1 cellular context compared by ENCODE assay signal in genomic region chr15:48866141-48866563, GRCh38.
TF ChIP-seq lines count a peak whose summit lies in the region.

No MANE protein-coding gene starts in this region.

TF ChIP-seq in IMR-90, 13 proteins besides CTCF, POLR2A, EP300 and RAD21 (continued from another document):
- TF ChIP-seq MAFK (IDR thresholded peaks at IDR 0.05; ENCODE audit: low read depth, low read length) (no peak), CHD1 (IDR thresholded peaks at IDR 0.05; ENCODE audit: low read depth, low read length) (no peak), BHLHE40 (IDR thresholded peaks at IDR 0.05; ENCODE audit: low read depth, low read length) (no peak), RCOR1 (IDR thresholded peaks at IDR 0.05; ENCODE audit: insufficient replicate concordance, low read length) (no peak), SMC3 (IDR thresholded peaks at IDR 0.05; ENCODE audit: low read depth, low read length) (no peak), CEBPB (IDR thresholded peaks at IDR 0.05; ENCODE audit: low read depth, low read length) (no peak)
